ENCODE assay signal across 8 cellular contexts in genomic region chr16:79601978-79602609, GRCh38. TPM values are rescaled to one million over a fixed set of nuclear protein-coding genes. Genes with fewer than 3 reads are reported as not detected.
DNase-seq lines count a peak whose midpoint lies in the region; ATAC-seq and TF ChIP-seq lines count a peak whose summit lies in the region.

No MANE protein-coding gene starts in this region.

- H3K9me3 ChIP-seq in RWPE2 (ENCODE audit: severe bottlenecking) (no peaks in the 10 kb centered on the region), subcutaneous abdominal adipose tissue (ENCODE audit: control insufficient read depth in 5 of 5, low read length in 5 of 5) (no peaks in the 10 kb centered on the region)

- H3K4me1 Mint-ChIP-seq in activated naive CD4-positive, alpha-beta T cell treated with anti-CD3 and anti-CD28 coated beads for 36 hours (ENCODE audit: low read depth) = peaks cover 18% of the 10 kb centered on the region

- no peaks in the 10 kb centered on the region for H3K36me3 Mint-ChIP-seq in activated naive CD4-positive, alpha-beta T cell treated with anti-CD3 and anti-CD28 coated beads for 36 hours (ENCODE audit: low read depth)

- H3K36me3 ChIP-seq in RWPE2 (ENCODE audit: low read depth) (no peaks in the 10 kb centered on the region), subcutaneous abdominal adipose tissue (ENCODE audit: control insufficient read depth in 5 of 5, insufficient read depth in 5 of 5, low read length in 5 of 5) (no peaks in the 10 kb centered on the region)

- CTCF ChIA-PET in activated naive CD4-positive, alpha-beta T cell treated with anti-CD3 and anti-CD28 coated beads for 36 hours (lab: Charles Lee) = interaction anchor here (0.6 to 1.9 kb wide), 20 partner anchors 9 to 896 kb away, joined by 3 to 11 read pairs (median 4); no protein-coding TSS in a partner anchor

- peak; percentile 50 for DNase-seq in D341Med (ENCODE audit: low spot score)
- DNase-seq in Jurkat, Clone E6-1 (ENCODE audit: low read depth, low spot score) = peak; percentile 51
- no peak for DNase-seq in RWPE2 (ENCODE audit: low spot score)
- DNase-seq in activated naive CD4-positive, alpha-beta T cell treated with anti-CD3 and anti-CD28 coated beads for 36 hours = peak; percentile 90
- peak; percentile 55 for DNase-seq in glomerular endothelial cell (ENCODE audit: extremely low read depth, low read depth, low spot score)
- DNase-seq in non-pigmented ciliary epithelial cell (ENCODE audit: low read depth) = peak; percentile 50

- ATAC-seq in RWPE2 (ENCODE audit: low read depth) (no peak), GM21423 (IDR thresholded peaks at IDR 0.05; ENCODE audit: unreplicated experiment) (no peak)

- H3K9me3 Mint-ChIP-seq in activated naive CD4-positive, alpha-beta T cell treated with anti-CD3 and anti-CD28 coated beads for 36 hours = no peaks in the 10 kb centered on the region

- H3K27ac Mint-ChIP-seq in activated naive CD4-positive, alpha-beta T cell treated with anti-CD3 and anti-CD28 coated beads for 36 hours = no peak overlapping the region

- H3K27ac ChIP-seq in RWPE2 (ENCODE audit: poor library complexity, severe bottlenecking) = no peak overlapping the region
- peak overlapping the region; percentile 95 for H3K27ac ChIP-seq in subcutaneous abdominal adipose tissue (ENCODE audit: low read depth, low read length)

- H3K4me3 Mint-ChIP-seq in activated naive CD4-positive, alpha-beta T cell treated with anti-CD3 and anti-CD28 coated beads for 36 hours = peak overlapping the region; percentile 81

- peaks cover 33% of the 10 kb centered on the region for H3K27me3 Mint-ChIP-seq in activated naive CD4-positive, alpha-beta T cell treated with anti-CD3 and anti-CD28 coated beads for 36 hours (ENCODE audit: low read depth)

- H3K4me1 ChIP-seq in RWPE2 (ENCODE audit: insufficient read depth, poor library complexity, severe bottlenecking) = peaks cover 13% of the 10 kb centered on the region
- H3K4me1 ChIP-seq in subcutaneous abdominal adipose tissue (ENCODE audit: control insufficient read depth in 5 of 5, insufficient read depth in 5 of 5, low read length in 5 of 5) = peaks cover 2 to 38% (median 18%) of the 10 kb centered on the region in 5 donors

- TF ChIP-seq CTCF in RWPE2 (IDR thresholded peaks at IDR 0.05; ENCODE audit: poor library complexity, severe bottlenecking) = peak; percentile 89

- intact Hi-C loops in activated naive CD4-positive, alpha-beta T cell treated with anti-CD3 and anti-CD28 coated beads for 36 hours (cut with micrococcal nuclease) = loop anchor here (1.0 to 10.0 kb wide), 10 partner anchors 333 to 1480 kb away; no protein-coding TSS in a partner anchor

- peaks cover 5% of the 10 kb centered on the region for H3K27me3 ChIP-seq in RWPE2 (ENCODE audit: insufficient read depth, poor library complexity, severe bottlenecking)
- H3K27me3 ChIP-seq in subcutaneous abdominal adipose tissue (ENCODE audit: control insufficient read depth in 5 of 5, insufficient read depth in 4 of 5, low read length in 5 of 5) = no peaks in the 10 kb centered on the region

- H3K4me3 ChIP-seq in Jurkat, Clone E6-1 (ENCODE audit: low read length) = no peak overlapping the region
- H3K4me3 ChIP-seq in RWPE2 (ENCODE audit: severe bottlenecking) (peak overlapping the region; percentile 47), subcutaneous abdominal adipose tissue (ENCODE audit: low read depth in 1 of 5, low read length in 5 of 5) (peak overlapping the region; percentile 89 to 98 (median 92))

- H3K9ac ChIP-seq in subcutaneous abdominal adipose tissue (ENCODE audit: low read length in 5 of 5) = peak overlapping the region in 4 of 5 donors; percentile 78 to 87 (median 86)

RNA-seq across cellular contexts. Expression of gene MAF, which starts 1.6 kb away (rescaled TPM):
- polyA plus RNA-seq in Jurkat, Clone E6-1 (2012; ENCODE audit: insufficient read depth, insufficient read length) = 0.70 TPM
- total RNA-seq in activated naive CD4-positive, alpha-beta T cell treated with anti-CD3 and anti-CD28 coated beads for 36 hours = 1 to 10 TPM; 6.0 to 6.6 TPM
- total RNA-seq in glomerular endothelial cell = 12.0 and 17.0 TPM in 2 replicates
